In the genomic region with DNA sequence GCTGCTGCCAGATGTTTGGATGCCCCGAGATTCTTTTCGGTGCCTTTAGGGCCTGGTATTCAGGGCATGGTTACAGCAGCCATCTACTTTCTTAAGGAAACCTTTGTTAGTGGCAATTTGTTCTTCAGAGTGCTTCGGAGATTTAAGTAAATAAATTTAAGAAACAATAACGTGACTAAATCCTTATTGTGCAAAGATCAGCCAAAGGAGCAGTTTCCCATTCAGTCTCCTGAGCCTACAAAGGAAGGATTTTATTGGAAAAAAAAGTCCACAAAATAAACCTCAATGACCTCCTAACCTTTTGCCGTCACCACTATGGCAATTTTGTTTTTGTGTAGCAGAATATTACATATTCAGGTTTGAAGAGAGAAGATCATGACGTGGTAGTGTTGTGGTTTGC, we compare ENCODE assay signal across 1 cellular context.
TF ChIP-seq lines count a peak whose summit lies in the region.

No MANE protein-coding gene starts in this region.

TF ChIP-seq in GM23338, 12 proteins besides CTCF, POLR2A, EP300 and RAD21 (continued from another document):
- no peak for TF ChIP-seq EZH2 (IDR thresholded peaks at IDR 0.05; ENCODE audit: low read depth, unreplicated experiment)
- TF ChIP-seq ZNF114 (CRISPR knock-in tag; IDR thresholded peaks at IDR 0.05) = no peak
